In the genomic region with DNA sequence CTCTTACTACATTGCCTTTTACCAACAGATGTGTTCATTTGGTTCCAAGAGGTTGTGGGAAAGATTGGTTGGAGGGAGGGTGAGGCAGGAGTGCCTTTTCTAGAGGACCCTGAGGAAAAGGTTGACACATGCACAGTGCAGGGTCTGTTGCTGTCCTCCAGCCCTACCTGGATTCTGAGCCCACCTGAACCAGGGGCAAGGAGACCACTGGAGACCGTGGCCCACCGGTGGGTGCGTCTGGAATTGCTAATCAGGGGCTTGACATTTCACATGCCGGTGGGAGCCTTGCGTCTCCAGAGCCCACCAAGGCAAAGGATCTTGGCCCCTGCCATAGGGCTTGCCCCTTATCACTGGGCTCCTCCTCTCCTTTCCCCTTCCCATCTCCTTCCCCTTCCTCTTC, we compare ENCODE assay signal across 22 cellular contexts.
"Had no signal": no experiment of that assay in that cellular context is flagged by ENCODE, and none has a peak within 500 bp of the region (broad histone marks: within the 10 kb centered on the region; RNA-seq: fewer than 3 reads in every experiment).

No MANE protein-coding gene starts in this region.

- H3K9me3 ChIP-seq: MG63, SJSA1 had no signal

- H3K27me3 ChIP-seq: MG63, SJSA1 had no signal

- ATAC-seq: HepG2 had no signal

- H3K27ac ChIP-seq: SJSA1, SK-N-MC had no signal

- DNase-seq: IMR-90, Karpas-422, KG1, MG63, NCI-H1092 treated with DMSO at 0.1 percent for 48 hours, NCI-H1436, NCI-H187, NCI-H2029, NCI-H2081 treated with DMSO at 0.1 percent for 48 hours, NCI-H2171, NCI-H226, NCI-H446, NCI-H510A, NCI-H524 treated with DMSO at 0.1 percent for 48 hours, NCI-H69, NCI-H774, Right ventricle myocardium superior, RPMI8226, SIG-M5 had no signal

- H3K4me3 ChIP-seq: MG63, SJSA1, SK-N-MC had no signal

- H3K36me3 ChIP-seq: MG63, SJSA1 had no signal
